ENCODE assay signal across 27 cellular contexts in genomic region chr17:79232957-79233356, GRCh38.
"Had no signal": no experiment of that assay in that cellular context is flagged by ENCODE, and none has a peak within 500 bp of the region (broad histone marks: within the 10 kb centered on the region; RNA-seq: fewer than 3 reads in every experiment).

No MANE protein-coding gene starts in this region.

- H3K36me3 Mint-ChIP-seq: immature natural killer cell; mesothelial cell of epicardium; naive thymus-derived CD4-positive, alpha-beta T cell had no signal

- H3K27me3 ChIP-seq: colonic mucosa, foreskin keratinocyte had no signal

- H3K27ac ChIP-seq: colonic mucosa, esophagus squamous epithelium, foreskin keratinocyte, gastroesophageal sphincter, heart left ventricle, hepatocyte, left lung, lower lobe of right lung had no signal

- H3K79me2 ChIP-seq: hepatocyte had no signal

- H3K4me3 ChIP-seq: colonic mucosa, esophagus squamous epithelium, gastroesophageal sphincter, heart left ventricle, hepatocyte, left lung, lower lobe of right lung had no signal

- H3K36me3 ChIP-seq: colonic mucosa, esophagus squamous epithelium, gastroesophageal sphincter, heart left ventricle, left lung, lower lobe of right lung had no signal

- H3K4me1 ChIP-seq: colonic mucosa, gastroesophageal sphincter, heart left ventricle, left lung, lower lobe of right lung had no signal

- H3K9me3 Mint-ChIP-seq: dendritic cell treated with granulocyte-macrophage colony-stimulating factor and Interleukin-4, amounts not matched to agents 40 ng/mL and 50 ng/mL, for 4 days; effector memory CD8-positive, alpha-beta T cell; endodermal cell; immature natural killer cell had no signal

- H3K9me3 ChIP-seq: colonic mucosa, esophagus squamous epithelium, gastroesophageal sphincter, left lung, lower lobe of right lung had no signal

- FAIRE-seq: endometrium, frontal cortex, kidney had no signal

- H2AFZ ChIP-seq: hepatocyte had no signal

- ATAC-seq: effector memory CD8-positive, alpha-beta T cell; esophagus mucosa; foreskin keratinocyte; gastroesophageal sphincter; heart left ventricle; left cardiac atrium; left lung; left ventricle myocardium superior; lower lobe of right lung; naive thymus-derived CD4-positive, alpha-beta T cell had no signal

- H3K4me3 Mint-ChIP-seq: dendritic cell treated with granulocyte-macrophage colony-stimulating factor and Interleukin-4, amounts not matched to agents 40 ng/mL and 50 ng/mL, for 4 days; effector memory CD8-positive, alpha-beta T cell; endodermal cell; immature natural killer cell; mesothelial cell of epicardium; naive thymus-derived CD4-positive, alpha-beta T cell had no signal

- H3K4me2 ChIP-seq: hepatocyte had no signal

- DNase-seq: colonic mucosa; cortex of kidney; effector CD8-positive, alpha-beta T cell; effector memory CD8-positive, alpha-beta T cell; endodermal cell; erythroblast; esophagus squamous epithelium; foreskin keratinocyte; heart left ventricle; hypothalamus; immature natural killer cell; islet precursor cell; kidney; kidney glomerular epithelial cell; left cardiac atrium; left lung; left ventricle myocardium superior; lower lobe of right lung; mesenchymal stem cell; naive thymus-derived CD4-positive, alpha-beta T cell had no signal

- H3K27ac Mint-ChIP-seq: dendritic cell treated with granulocyte-macrophage colony-stimulating factor and Interleukin-4, amounts not matched to agents 40 ng/mL and 50 ng/mL, for 4 days; effector memory CD8-positive, alpha-beta T cell; endodermal cell; immature natural killer cell; mesothelial cell of epicardium; naive thymus-derived CD4-positive, alpha-beta T cell had no signal

- H3K4me1 Mint-ChIP-seq: endodermal cell; immature natural killer cell; naive thymus-derived CD4-positive, alpha-beta T cell had no signal
